In the genomic region with DNA sequence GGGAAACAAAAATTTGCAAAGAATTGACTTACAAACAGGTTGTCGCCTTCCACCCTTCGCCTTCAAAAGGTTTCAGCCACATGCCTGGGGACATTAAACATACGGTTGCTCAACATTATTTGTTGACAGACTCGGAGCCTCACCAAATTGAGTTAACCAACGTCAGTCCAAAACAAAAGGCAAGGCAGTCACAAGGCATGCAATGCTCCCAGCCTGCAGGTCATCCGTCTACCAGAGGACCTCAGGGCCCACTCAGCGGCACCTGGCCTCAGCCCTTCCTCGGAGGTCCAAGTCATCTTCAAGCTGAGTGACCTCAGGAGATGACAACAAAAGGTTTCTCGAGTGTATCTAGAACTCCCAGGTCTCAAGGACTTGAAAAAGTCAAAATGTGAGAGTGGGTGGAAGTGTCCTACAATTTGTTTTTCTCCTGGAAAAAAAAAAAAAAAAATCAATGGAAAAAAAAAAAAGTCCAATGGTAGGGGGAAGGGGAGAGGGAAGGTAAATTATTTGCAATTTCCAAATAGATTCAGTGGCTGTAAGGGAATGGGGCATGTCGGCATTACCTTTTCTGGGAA, we compare ENCODE assay signal across 1 cellular context.
TF ChIP-seq lines count a peak whose summit lies in the region.

No MANE protein-coding gene starts in this region.

TF ChIP-seq in H1, 55 proteins besides CTCF, POLR2A, EP300 and RAD21:
- TF ChIP-seq, protein P1, sequence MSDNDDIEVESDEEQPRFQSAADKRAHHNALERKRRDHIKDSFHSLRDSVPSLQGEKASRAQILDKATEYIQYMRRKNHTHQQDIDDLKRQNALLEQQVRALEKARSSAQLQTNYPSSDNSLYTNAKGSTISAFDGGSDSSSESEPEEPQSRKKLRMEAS (IDR thresholded peaks at IDR 0.05) = peak; percentile 56; the same call in 1 of the 2 replicates
- TF ChIP-seq TAF1 (IDR thresholded peaks at IDR 0.05; ENCODE audit: low read depth, low read length) (no peak), CEBPB (IDR thresholded peaks at IDR 0.05; ENCODE audit: low read depth, low read length) (0 out of 2 replicates have a peak, but pooled peaks have one; percentile 16)
- TF ChIP-seq, protein P2, sequence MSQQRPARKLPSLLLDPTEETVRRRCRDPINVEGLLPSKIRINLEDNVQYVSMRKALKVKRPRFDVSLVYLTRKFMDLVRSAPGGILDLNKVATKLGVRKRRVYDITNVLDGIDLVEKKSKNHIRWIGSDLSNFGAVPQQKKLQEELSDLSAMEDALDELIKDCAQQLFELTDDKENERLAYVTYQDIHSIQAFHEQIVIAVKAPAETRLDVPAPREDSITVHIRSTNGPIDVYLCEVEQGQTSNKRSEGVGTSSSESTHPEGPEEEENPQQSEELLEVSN (IDR thresholded peaks at IDR 0.05) = peak; percentile 73
